1 cellular context compared by ENCODE assay signal in the genomic region with DNA sequence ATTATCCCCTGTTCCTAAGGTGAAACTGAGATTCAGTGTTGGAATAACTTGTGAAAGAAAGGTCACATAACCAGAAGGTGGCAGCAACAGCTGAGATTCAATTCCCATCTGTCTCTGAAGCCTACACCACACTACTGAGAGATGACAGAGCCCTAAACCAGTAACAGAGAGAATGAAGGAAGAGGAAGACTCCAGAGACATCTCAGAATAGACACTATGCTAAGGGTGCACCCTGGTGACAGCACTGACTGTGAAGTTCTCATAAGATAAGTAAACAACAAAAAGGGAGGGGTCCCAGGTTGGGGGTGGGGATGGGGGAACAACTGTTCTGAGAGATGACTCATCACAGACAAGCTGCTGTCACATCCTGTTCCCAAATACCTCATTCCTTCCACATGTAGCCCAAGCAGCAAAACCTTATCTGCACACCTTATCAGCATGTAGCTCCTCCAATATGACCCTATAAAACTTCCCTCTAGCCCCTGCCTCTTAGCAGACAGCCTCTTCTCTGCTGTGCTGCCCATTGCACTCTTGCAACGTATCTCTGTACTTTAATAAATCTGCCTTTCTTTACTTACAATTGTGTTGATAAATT.
TF ChIP-seq lines count a peak whose summit lies in the region.

No MANE protein-coding gene starts in this region.

TF ChIP-seq in K562, 482 proteins besides CTCF, POLR2A, EP300 and RAD21 (continued from another document and continues in another):
- TF ChIP-seq, protein P1, sequence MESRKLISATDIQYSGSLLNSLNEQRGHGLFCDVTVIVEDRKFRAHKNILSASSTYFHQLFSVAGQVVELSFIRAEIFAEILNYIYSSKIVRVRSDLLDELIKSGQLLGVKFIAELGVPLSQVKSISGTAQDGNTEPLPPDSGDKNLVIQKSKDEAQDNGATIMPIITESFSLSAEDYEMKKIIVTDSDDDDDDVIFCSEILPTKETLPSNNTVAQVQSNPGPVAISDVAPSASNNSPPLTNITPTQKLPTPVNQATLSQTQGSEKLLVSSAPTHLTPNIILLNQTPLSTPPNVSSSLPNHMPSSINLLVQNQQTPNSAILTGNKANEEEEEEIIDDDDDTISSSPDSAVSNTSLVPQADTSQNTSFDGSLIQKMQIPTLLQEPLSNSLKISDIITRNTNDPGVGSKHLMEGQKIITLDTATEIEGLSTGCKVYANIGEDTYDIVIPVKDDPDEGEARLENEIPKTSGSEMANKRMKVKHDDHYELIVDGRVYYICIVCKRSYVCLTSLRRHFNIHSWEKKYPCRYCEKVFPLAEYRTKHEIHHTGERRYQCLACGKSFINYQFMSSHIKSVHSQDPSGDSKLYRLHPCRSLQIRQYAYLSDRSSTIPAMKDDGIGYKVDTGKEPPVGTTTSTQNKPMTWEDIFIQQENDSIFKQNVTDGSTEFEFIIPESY (CRISPR knock-in tag; IDR thresholded peaks at IDR 0.05) = no peak
- peak; percentile 15; the same call in 1 of the 2 replicates for TF ChIP-seq EHMT2 (IDR thresholded peaks at IDR 0.05)
- no peak for TF ChIP-seq ZNF445 (CRISPR knock-in tag; IDR thresholded peaks at IDR 0.05; ENCODE audit: low read depth)
- TF ChIP-seq, protein P2, sequence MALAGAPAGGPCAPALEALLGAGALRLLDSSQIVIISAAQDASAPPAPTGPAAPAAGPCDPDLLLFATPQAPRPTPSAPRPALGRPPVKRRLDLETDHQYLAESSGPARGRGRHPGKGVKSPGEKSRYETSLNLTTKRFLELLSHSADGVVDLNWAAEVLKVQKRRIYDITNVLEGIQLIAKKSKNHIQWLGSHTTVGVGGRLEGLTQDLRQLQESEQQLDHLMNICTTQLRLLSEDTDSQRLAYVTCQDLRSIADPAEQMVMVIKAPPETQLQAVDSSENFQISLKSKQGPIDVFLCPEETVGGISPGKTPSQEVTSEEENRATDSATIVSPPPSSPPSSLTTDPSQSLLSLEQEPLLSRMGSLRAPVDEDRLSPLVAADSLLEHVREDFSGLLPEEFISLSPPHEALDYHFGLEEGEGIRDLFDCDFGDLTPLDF (CRISPR knock-in tag; IDR thresholded peaks at IDR 0.05) = no peak
- TF ChIP-seq DACH1 (IDR thresholded peaks at IDR 0.05; ENCODE audit: partially characterized antibody) = no peak
- no peak for TF ChIP-seq ELF4 (CRISPR knock-in tag; IDR thresholded peaks at IDR 0.05)
- TF ChIP-seq CBX8 (IDR thresholded peaks at IDR 0.05; ENCODE audit: borderline replicate concordance, extremely low read depth, low read depth, low read length, poor library complexity, severe bottlenecking) = no peak
- TF ChIP-seq FOSL1 (tag; conservative IDR thresholded peaks at IDR 0.05) = peak; percentile 86
- TF ChIP-seq, protein P3, sequence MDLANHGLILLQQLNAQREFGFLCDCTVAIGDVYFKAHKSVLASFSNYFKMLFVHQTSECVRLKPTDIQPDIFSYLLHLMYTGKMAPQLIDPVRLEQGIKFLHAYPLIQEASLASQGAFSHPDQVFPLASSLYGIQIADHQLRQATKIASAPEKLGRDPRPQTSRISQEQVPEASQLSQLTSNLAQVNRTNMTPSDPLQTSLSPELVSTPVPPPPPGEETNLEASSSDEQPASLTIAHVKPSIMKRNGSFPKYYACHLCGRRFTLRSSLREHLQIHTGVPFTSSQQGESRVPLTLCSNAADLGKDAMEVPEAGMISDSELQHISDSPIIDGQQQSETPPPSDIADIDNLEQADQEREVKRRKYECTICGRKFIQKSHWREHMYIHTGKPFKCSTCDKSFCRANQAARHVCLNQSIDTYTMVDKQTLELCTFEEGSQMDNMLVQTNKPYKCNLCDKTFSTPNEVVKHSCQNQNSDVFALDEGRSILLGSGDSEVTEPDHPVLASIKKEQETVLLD (IDR thresholded peaks at IDR 0.05) = no peak
- no peak for TF ChIP-seq TCF7 (IDR thresholded peaks at IDR 0.05; ENCODE audit: borderline replicate concordance)
- TF ChIP-seq NFIX (CRISPR knock-in tag; IDR thresholded peaks at IDR 0.05; ENCODE audit: low read depth) = no peak
- TF ChIP-seq, protein P4, sequence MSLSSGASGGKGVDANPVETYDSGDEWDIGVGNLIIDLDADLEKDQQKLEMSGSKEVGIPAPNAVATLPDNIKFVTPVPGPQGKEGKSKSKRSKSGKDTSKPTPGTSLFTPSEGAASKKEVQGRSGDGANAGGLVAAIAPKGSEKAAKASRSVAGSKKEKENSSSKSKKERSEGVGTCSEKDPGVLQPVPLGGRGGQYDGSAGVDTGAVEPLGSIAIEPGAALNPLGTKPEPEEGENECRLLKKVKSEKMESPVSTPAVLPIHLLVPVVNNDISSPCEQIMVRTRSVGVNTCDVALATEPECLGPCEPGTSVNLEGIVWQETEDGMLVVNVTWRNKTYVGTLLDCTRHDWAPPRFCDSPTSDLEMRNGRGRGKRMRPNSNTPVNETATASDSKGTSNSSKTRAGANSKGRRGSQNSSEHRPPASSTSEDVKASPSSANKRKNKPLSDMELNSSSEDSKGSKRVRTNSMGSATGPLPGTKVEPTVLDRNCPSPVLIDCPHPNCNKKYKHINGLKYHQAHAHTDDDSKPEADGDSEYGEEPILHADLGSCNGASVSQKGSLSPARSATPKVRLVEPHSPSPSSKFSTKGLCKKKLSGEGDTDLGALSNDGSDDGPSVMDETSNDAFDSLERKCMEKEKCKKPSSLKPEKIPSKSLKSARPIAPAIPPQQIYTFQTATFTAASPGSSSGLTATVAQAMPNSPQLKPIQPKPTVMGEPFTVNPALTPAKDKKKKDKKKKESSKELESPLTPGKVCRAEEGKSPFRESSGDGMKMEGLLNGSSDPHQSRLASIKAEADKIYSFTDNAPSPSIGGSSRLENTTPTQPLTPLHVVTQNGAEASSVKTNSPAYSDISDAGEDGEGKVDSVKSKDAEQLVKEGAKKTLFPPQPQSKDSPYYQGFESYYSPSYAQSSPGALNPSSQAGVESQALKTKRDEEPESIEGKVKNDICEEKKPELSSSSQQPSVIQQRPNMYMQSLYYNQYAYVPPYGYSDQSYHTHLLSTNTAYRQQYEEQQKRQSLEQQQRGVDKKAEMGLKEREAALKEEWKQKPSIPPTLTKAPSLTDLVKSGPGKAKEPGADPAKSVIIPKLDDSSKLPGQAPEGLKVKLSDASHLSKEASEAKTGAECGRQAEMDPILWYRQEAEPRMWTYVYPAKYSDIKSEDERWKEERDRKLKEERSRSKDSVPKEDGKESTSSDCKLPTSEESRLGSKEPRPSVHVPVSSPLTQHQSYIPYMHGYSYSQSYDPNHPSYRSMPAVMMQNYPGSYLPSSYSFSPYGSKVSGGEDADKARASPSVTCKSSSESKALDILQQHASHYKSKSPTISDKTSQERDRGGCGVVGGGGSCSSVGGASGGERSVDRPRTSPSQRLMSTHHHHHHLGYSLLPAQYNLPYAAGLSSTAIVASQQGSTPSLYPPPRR (CRISPR knock-in tag; IDR thresholded peaks at IDR 0.05; ENCODE audit: borderline replicate concordance) = no peak
- TF ChIP-seq TCFL5 (CRISPR knock-in tag; conservative IDR thresholded peaks at IDR 0.05) = no peak
- TF ChIP-seq KDM1A (IDR thresholded peaks at IDR 0.05) = 0 out of 4 replicates have a peak, but pooled peaks of 1 of the 2 experiments have one; percentile 19
- TF ChIP-seq, protein P5, sequence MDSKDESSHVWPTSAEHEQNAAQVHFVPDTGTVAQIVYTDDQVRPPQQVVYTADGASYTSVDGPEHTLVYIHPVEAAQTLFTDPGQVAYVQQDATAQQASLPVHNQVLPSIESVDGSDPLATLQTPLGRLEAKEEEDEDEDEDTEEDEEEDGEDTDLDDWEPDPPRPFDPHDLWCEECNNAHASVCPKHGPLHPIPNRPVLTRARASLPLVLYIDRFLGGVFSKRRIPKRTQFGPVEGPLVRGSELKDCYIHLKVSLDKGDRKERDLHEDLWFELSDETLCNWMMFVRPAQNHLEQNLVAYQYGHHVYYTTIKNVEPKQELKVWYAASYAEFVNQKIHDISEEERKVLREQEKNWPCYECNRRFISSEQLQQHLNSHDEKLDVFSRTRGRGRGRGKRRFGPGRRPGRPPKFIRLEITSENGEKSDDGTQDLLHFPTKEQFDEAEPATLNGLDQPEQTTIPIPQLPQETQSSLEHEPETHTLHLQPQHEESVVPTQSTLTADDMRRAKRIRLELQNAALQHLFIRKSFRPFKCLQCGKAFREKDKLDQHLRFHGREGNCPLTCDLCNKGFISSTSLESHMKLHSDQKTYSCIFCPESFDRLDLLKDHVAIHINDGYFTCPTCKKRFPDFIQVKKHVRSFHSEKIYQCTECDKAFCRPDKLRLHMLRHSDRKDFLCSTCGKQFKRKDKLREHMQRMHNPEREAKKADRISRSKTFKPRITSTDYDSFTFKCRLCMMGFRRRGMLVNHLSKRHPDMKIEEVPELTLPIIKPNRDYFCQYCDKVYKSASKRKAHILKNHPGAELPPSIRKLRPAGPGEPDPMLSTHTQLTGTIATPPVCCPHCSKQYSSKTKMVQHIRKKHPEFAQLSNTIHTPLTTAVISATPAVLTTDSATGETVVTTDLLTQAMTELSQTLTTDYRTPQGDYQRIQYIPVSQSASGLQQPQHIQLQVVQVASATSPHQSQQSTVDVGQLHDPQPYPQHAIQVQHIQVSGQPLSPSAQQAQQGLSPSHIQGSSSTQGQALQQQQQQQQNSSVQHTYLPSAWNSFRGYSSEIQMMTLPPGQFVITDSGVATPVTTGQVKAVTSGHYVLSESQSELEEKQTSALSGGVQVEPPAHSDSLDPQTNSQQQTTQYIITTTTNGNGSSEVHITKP (IDR thresholded peaks at IDR 0.05; ENCODE audit: partially characterized antibody) = no peak
- TF ChIP-seq NFXL1 (CRISPR knock-in tag; IDR thresholded peaks at IDR 0.05) = no peak
- TF ChIP-seq IFI16 (CRISPR knock-in tag; IDR thresholded peaks at IDR 0.05) = no peak
- TF ChIP-seq RFX1 (IDR thresholded peaks at IDR 0.05) = no peak
- TF ChIP-seq RBM15 (IDR thresholded peaks at IDR 0.05; ENCODE audit: insufficient read depth, low read length) = no peak
- no peak for TF ChIP-seq NRF1 (conservative IDR thresholded peaks at IDR 0.05 in 1 of 2, IDR thresholded peaks at IDR 0.05 in 1 of 2)
- TF ChIP-seq POU5F1 (IDR thresholded peaks at IDR 0.05; ENCODE audit: borderline replicate concordance, low read depth, low read length, partially characterized antibody) = no peak
- no peak for TF ChIP-seq TEAD2 (tag; IDR thresholded peaks at IDR 0.05)
- TF ChIP-seq TAF7 (tag; IDR thresholded peaks at IDR 0.05) = no peak
- TF ChIP-seq, protein P6, sequence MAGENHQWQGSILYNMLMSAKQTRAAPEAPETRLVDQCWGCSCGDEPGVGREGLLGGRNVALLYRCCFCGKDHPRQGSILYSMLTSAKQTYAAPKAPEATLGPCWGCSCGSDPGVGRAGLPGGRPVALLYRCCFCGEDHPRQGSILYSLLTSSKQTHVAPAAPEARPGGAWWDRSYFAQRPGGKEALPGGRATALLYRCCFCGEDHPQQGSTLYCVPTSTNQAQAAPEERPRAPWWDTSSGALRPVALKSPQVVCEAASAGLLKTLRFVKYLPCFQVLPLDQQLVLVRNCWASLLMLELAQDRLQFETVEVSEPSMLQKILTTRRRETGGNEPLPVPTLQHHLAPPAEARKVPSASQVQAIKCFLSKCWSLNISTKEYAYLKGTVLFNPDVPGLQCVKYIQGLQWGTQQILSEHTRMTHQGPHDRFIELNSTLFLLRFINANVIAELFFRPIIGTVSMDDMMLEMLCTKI (IDR thresholded peaks at IDR 0.05; ENCODE audit: partially characterized antibody) = no peak
- TF ChIP-seq, protein P7, sequence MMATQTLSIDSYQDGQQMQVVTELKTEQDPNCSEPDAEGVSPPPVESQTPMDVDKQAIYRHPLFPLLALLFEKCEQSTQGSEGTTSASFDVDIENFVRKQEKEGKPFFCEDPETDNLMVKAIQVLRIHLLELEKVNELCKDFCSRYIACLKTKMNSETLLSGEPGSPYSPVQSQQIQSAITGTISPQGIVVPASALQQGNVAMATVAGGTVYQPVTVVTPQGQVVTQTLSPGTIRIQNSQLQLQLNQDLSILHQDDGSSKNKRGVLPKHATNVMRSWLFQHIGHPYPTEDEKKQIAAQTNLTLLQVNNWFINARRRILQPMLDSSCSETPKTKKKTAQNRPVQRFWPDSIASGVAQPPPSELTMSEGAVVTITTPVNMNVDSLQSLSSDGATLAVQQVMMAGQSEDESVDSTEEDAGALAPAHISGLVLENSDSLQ (IDR thresholded peaks at IDR 0.05) = 0 out of 2 replicates have a peak, but pooled peaks have one; percentile 10
- TF ChIP-seq ZEB2 (IDR thresholded peaks at IDR 0.05) = 0 out of 2 replicates have a peak, but pooled peaks have one; percentile 61
- TF ChIP-seq, protein P8, sequence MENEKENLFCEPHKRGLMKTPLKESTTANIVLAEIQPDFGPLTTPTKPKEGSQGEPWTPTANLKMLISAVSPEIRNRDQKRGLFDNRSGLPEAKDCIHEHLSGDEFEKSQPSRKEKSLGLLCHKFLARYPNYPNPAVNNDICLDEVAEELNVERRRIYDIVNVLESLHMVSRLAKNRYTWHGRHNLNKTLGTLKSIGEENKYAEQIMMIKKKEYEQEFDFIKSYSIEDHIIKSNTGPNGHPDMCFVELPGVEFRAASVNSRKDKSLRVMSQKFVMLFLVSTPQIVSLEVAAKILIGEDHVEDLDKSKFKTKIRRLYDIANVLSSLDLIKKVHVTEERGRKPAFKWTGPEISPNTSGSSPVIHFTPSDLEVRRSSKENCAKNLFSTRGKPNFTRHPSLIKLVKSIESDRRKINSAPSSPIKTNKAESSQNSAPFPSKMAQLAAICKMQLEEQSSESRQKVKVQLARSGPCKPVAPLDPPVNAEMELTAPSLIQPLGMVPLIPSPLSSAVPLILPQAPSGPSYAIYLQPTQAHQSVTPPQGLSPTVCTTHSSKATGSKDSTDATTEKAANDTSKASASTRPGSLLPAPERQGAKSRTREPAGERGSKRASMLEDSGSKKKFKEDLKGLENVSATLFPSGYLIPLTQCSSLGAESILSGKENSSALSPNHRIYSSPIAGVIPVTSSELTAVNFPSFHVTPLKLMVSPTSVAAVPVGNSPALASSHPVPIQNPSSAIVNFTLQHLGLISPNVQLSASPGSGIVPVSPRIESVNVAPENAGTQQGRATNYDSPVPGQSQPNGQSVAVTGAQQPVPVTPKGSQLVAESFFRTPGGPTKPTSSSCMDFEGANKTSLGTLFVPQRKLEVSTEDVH (IDR thresholded peaks at IDR 0.05; ENCODE audit: low read depth, partially characterized antibody) = no peak
- TF ChIP-seq FOXK2 (conservative IDR thresholded peaks at IDR 0.05 in 1 of 2, IDR thresholded peaks at IDR 0.05 in 1 of 2; ENCODE audit: low read depth in 2 of 2) = peak in 1 of 2 experiments; percentile 34; a peak in 1 of 4 replicates
- 0 out of 2 replicates have a peak, but pooled peaks have one; percentile 21 for TF ChIP-seq GABPA (tag; conservative IDR thresholded peaks at IDR 0.05; ENCODE audit: low read depth)
- TF ChIP-seq RBM14 (IDR thresholded peaks at IDR 0.05; ENCODE audit: borderline replicate concordance, insufficient read depth, low read depth, low read length) = no peak
- TF ChIP-seq ZNF23 (CRISPR knock-in tag; IDR thresholded peaks at IDR 0.05) = no peak
- TF ChIP-seq HMG20B (CRISPR knock-in tag; IDR thresholded peaks at IDR 0.05) = no peak
- TF ChIP-seq, protein P9, sequence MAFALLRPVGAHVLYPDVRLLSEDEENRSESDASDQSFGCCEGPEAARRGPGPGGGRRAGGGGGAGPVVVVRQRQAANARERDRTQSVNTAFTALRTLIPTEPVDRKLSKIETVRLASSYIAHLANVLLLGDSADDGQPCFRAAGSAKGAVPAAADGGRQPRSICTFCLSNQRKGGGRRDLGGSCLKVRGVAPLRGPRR (CRISPR knock-in tag; IDR thresholded peaks at IDR 0.05) = no peak
- TF ChIP-seq, protein P10, sequence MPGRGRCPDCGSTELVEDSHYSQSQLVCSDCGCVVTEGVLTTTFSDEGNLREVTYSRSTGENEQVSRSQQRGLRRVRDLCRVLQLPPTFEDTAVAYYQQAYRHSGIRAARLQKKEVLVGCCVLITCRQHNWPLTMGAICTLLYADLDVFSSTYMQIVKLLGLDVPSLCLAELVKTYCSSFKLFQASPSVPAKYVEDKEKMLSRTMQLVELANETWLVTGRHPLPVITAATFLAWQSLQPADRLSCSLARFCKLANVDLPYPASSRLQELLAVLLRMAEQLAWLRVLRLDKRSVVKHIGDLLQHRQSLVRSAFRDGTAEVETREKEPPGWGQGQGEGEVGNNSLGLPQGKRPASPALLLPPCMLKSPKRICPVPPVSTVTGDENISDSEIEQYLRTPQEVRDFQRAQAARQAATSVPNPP (IDR thresholded peaks at IDR 0.05; ENCODE audit: borderline replicate concordance, insufficient read depth, insufficient read length) = no peak
- TF ChIP-seq DDX20 (tag; IDR thresholded peaks at IDR 0.05; ENCODE audit: low read depth) = no peak
- TF ChIP-seq MXI1 (IDR thresholded peaks at IDR 0.05; ENCODE audit: low read depth, low read length) = no peak
